In genomic region chr4:120921456-120922389, GRCh38 we compare ENCODE assay signal across 8 cellular contexts. TPM values are rescaled to one million over a fixed set of nuclear protein-coding genes. Genes with fewer than 3 reads are reported as not detected.
A peak's percentile ranks its signal among the peaks of the same experiment; 100 is the strongest.
DNase-seq lines count a peak whose midpoint lies in the region; ATAC-seq and TF ChIP-seq lines count a peak whose summit lies in the region.

No MANE protein-coding gene starts in this region.

- H3K9me2 ChIP-seq in HCT116 (ENCODE audit: insufficient read depth) (no peaks in the 10 kb centered on the region), Karpas-422 (replicated peaks; ENCODE audit: insufficient read depth, low read length) (no peaks in the 10 kb centered on the region)

- no peaks in the 10 kb centered on the region for H3K36me3 ChIP-seq in HCT116 (ENCODE audit: control insufficient read depth in 1 of 2, insufficient read depth in 2 of 2, low read length in 2 of 2)
- no peaks in the 10 kb centered on the region for H3K36me3 ChIP-seq in mammary epithelial cell (ENCODE audit: insufficient read depth, low read length)
- H3K36me3 ChIP-seq in psoas muscle (ENCODE audit: insufficient read depth in 1 of 2, low read depth in 1 of 2), result no peaks in the 10 kb centered on the region
- no peaks in the 10 kb centered on the region for H3K36me3 ChIP-seq in Karpas-422 (ENCODE audit: insufficient read depth, low read length)

- ATAC-seq in HCT116 (peak; percentile 78), psoas muscle (peak; percentile 66 to 88 (median 84)), GM19395 (IDR thresholded peaks at IDR 0.05; ENCODE audit: unreplicated experiment) (no peak)

- DNase-seq in 8988T (peak; percentile 24), HCT116 (ENCODE audit: low read depth, low spot score) (no peak), SKM-1 treated with dmso at 0.1 percent for 144 hours (lab: John Stamatoyannopoulos, UW; ENCODE audit: unreplicated experiment) (peak; percentile 38), mammary epithelial cell (peak; percentile 65), psoas muscle (peak; percentile 77 to 82), Karpas-422 (no peak)

- CTCF ChIA-PET in HCT116 (lab: Charles Lee) (no interaction called here), mammary epithelial cell (lab: Charles Lee; ENCODE audit: low non-redundant PET) (interaction anchor here (0.6 kb wide), 2 partner anchors 172 to 852 kb away, joined by 3 to 5 read pairs; no protein-coding TSS in a partner anchor)

- H3K4me1 ChIP-seq in HCT116 (ENCODE audit: control insufficient read depth in 1 of 2, insufficient read depth in 2 of 2, low read length in 2 of 2) (peaks cover 0 to 5% of the 10 kb centered on the region in 2 experiments; a peak in 2 of 4 replicates), mammary epithelial cell (ENCODE audit: insufficient read depth, low read length) (peaks cover 13% of the 10 kb centered on the region), psoas muscle (peaks cover 22% of the 10 kb centered on the region), Karpas-422 (ENCODE audit: low read length) (peaks cover 8% of the 10 kb centered on the region)

- no peaks in the 10 kb centered on the region for H3K79me2 ChIP-seq in HCT116 (ENCODE audit: insufficient read depth, low read length)
- peaks cover 15% of the 10 kb centered on the region for H3K79me2 ChIP-seq in mammary epithelial cell (ENCODE audit: insufficient read depth, low read length)
- no peaks in the 10 kb centered on the region for H3K79me2 ChIP-seq in Karpas-422 (ENCODE audit: low read length)

- H2AFZ ChIP-seq in HCT116 (ENCODE audit: low read depth, low read length, poor library complexity, severe bottlenecking), result peak overlapping the region; percentile 27
- H2AFZ ChIP-seq in mammary epithelial cell (ENCODE audit: low read depth, low read length), result peak overlapping the region; percentile 97
- H2AFZ ChIP-seq in Karpas-422 (ENCODE audit: low read length), result no peak overlapping the region

- no peak for TF ChIP-seq CTCF in HCT116 (IDR thresholded peaks at IDR 0.05 in 2 of 3, conservative IDR thresholded peaks at IDR 0.05 in 1 of 3; ENCODE audit: borderline replicate concordance in 1 of 3, insufficient read depth in 1 of 3, low read depth in 2 of 3, low read length in 2 of 3)
- no peak for TF ChIP-seq CTCF in mammary epithelial cell (conservative IDR thresholded peaks at IDR 0.05 in 1 of 2, IDR thresholded peaks at IDR 0.05 in 1 of 2; ENCODE audit: extremely low read depth in 1 of 2, insufficient read depth in 1 of 2, low read depth in 1 of 2, low read length in 2 of 2)
- no peak for TF ChIP-seq CTCF in psoas muscle (IDR thresholded peaks at IDR 0.05)

- BruUV-seq in HCT116 (replicated peaks; lab: Mats Ljungman, UMichigan) (TSS peak; percentile 78), mammary epithelial cell (replicated peaks; lab: Mats Ljungman, UMichigan) (TSS peak; percentile 50)

- RAD21 ChIA-PET in HCT116 (lab: Charles Lee; ENCODE audit: low non-redundant PET in 1 of 2, low total read pairs in 2 of 2, uncharacterized antibody in 2 of 2, unreplicated experiment in 2 of 2), result no interaction called here

- in situ Hi-C loops in mammary epithelial cell (cut with MboI; ENCODE audit: low sequenced_read_pairs in 2 of 2), result no loop called here

- H3K27me3 ChIP-seq in HCT116 (ENCODE audit: insufficient read depth, low read length), result no peaks in the 10 kb centered on the region
- no peaks in the 10 kb centered on the region for H3K27me3 ChIP-seq in mammary epithelial cell (ENCODE audit: insufficient read depth, low read length)
- H3K27me3 ChIP-seq in psoas muscle (ENCODE audit: insufficient read depth in 3 of 3, low read length in 2 of 3), result no peaks in the 10 kb centered on the region
- no peaks in the 10 kb centered on the region for H3K27me3 ChIP-seq in Karpas-422 (ENCODE audit: low read length)

- TF ChIP-seq RAD21 in HCT116 (IDR thresholded peaks at IDR 0.05; ENCODE audit: low read depth), result no peak

- WGBS in mammary epithelial cell (ENCODE audit: low coverage, missing lambda C conversion rate), result 3% methylated on average over 21 of the region's 53 CpGs
- 3 to 4% (median 3%) methylated on average over 41 to 53 of the region's 53 CpGs for WGBS in psoas muscle, 3 donors

- H4K20me1 ChIP-seq in HCT116 (ENCODE audit: insufficient read depth), result no peaks in the 10 kb centered on the region
- no peaks in the 10 kb centered on the region for H4K20me1 ChIP-seq in mammary epithelial cell (ENCODE audit: insufficient read depth, low read length)
- H4K20me1 ChIP-seq in Karpas-422 (ENCODE audit: insufficient read depth, low read depth, low read length), result no peaks in the 10 kb centered on the region

- peak; percentile 65 for TF ChIP-seq POLR2A in HCT116 (IDR thresholded peaks at IDR 0.05; ENCODE audit: borderline replicate concordance, extremely low read depth, insufficient read depth, insufficient read length)

- no peaks in the 10 kb centered on the region for H3K9me3 ChIP-seq in HCT116 (ENCODE audit: control insufficient read depth in 1 of 2, insufficient read depth in 1 of 2, low read depth in 1 of 2, low read length in 2 of 2)
- H3K9me3 ChIP-seq in mammary epithelial cell (replicated peaks; ENCODE audit: insufficient read depth, low read length), result no peaks in the 10 kb centered on the region
- no peaks in the 10 kb centered on the region for H3K9me3 ChIP-seq in psoas muscle
- H3K9me3 ChIP-seq in Karpas-422 (ENCODE audit: low read length), result no peaks in the 10 kb centered on the region

- POLR2A ChIA-PET in HCT116 (lab: Charles Lee), result no interaction called here

- H3K27ac ChIP-seq in HCT116 (ENCODE audit: low read depth, low read length) (peak overlapping the region; percentile 80), mammary epithelial cell (ENCODE audit: insufficient read depth, low read depth, low read length) (peak overlapping the region; percentile 77), psoas muscle (peak overlapping the region; percentile 83), Karpas-422 (ENCODE audit: low read length) (no peak overlapping the region)

- intact Hi-C loops in HCT116 (cut with micrococcal nuclease) (no loop called here), mammary epithelial cell (cut with micrococcal nuclease) (loop anchor here (10.0 kb wide), 2 partner anchors 173 to 383 kb away; no protein-coding TSS in a partner anchor), psoas muscle (cut with DNase I) (loop anchor here in 1 of 2 donors (10.0 kb wide), 1 partner anchor 153 kb away; the partner anchor contains the start of gene NDNF)

- H3K9ac ChIP-seq in HCT116 (ENCODE audit: low read length) (peak overlapping the region; percentile 60), mammary epithelial cell (ENCODE audit: insufficient read depth, low read length) (peak overlapping the region; percentile 78), Karpas-422 (ENCODE audit: low read length) (no peak overlapping the region)

- peak overlapping the region; percentile 70 for H3K4me2 ChIP-seq in HCT116 (ENCODE audit: low read length)
- H3K4me2 ChIP-seq in mammary epithelial cell (ENCODE audit: insufficient read depth, low read depth, low read length), result peak overlapping the region; percentile 97
- H3K4me2 ChIP-seq in Karpas-422 (ENCODE audit: low read depth, low read length, poor library complexity, severe bottlenecking), result no peak overlapping the region

- peak overlapping the region; percentile 51 to 60 for H3K4me3 ChIP-seq in HCT116 (replicated peaks in 1 of 2; ENCODE audit: low read depth in 1 of 2, low read length in 2 of 2)
- peak overlapping the region; percentile 78 to 92 (median 82) for H3K4me3 ChIP-seq in mammary epithelial cell (replicated peaks in 1 of 3; ENCODE audit: insufficient read depth in 1 of 3, low read depth in 2 of 3, low read length in 3 of 3)
- H3K4me3 ChIP-seq in iPS-11a (ENCODE audit: low read depth, low read length), result peak overlapping the region; percentile 81
- H3K4me3 ChIP-seq in psoas muscle, result peak overlapping the region; percentile 90
- H3K4me3 ChIP-seq in Karpas-422 (ENCODE audit: low read length), result no peak overlapping the region

- dilution Hi-C loops in mammary epithelial cell (cut with HindIII; ENCODE audit: low sequenced_read_pairs), result no loop called here

TF ChIP-seq in HCT116, 20 proteins besides CTCF, POLR2A, EP300 and RAD21 (continues in another document):
- TF ChIP-seq CEBPB (IDR thresholded peaks at IDR 0.05; ENCODE audit: low read depth) (no peak), REST (IDR thresholded peaks at IDR 0.05; ENCODE audit: low read depth) (no peak), ZNF274 (IDR thresholded peaks at IDR 0.05; ENCODE audit: low read depth, low read length) (no peak), POLR2AphosphoS5 (IDR thresholded peaks at IDR 0.05; ENCODE audit: low read depth, low read length) (peak; percentile 52), ELF1 (IDR thresholded peaks at IDR 0.05; ENCODE audit: borderline replicate concordance, low read depth) (no peak)

RNA-seq across cellular contexts. Expression of gene PRDM5, which starts 0.8 kb away (rescaled TPM):
- 5.1 TPM for total RNA-seq in HCT116 (2021; ENCODE audit: unreplicated experiment)
- polyA plus RNA-seq in HCT116 (2012), result 1.3 and 1.5 TPM in 2 replicates
- 10 to 100 TPM in 1 of 2 donors, 1 to 10 TPM in 1; 7.9 to 19.0 TPM for total RNA-seq in mammary epithelial cell
- polyA plus RNA-seq in mammary epithelial cell, result 2.6 TPM
- 1.6 TPM for polyA minus RNA-seq in mammary epithelial cell
- total RNA-seq in psoas muscle, result 1 to 10 TPM; 2.2 to 3.4 (median 2.6) TPM
- polyA plus RNA-seq in psoas muscle, result under 1 TPM; 0.56 to 0.96 (median 0.96) TPM
- total RNA-seq in Karpas-422 (2014; rRNA removed; shearing (Covaris generic); ENCODE audit: low replicate concordance), result 1.4 TPM in 1 of 2 replicates, not detected in the other

Comparison
In these comparisons a context has a peak if more than half of its experiments do, and no peak if none do; other contexts are left out.
1. DNase-seq: peak in 8988T (single experiment), SKM-1 treated with dmso at 0.1 percent for 144 hours (single experiment), mammary epithelial cell (single experiment) and psoas muscle (2 of 2); none in HCT116 (single experiment) and Karpas-422 (single experiment).